ENCODE assay signal across 1 cellular context in genomic region chr18:28048612-28049011, GRCh38.
TF ChIP-seq lines count a peak whose summit lies in the region.

No MANE protein-coding gene starts in this region.

TF ChIP-seq in GM23338, 12 proteins besides CTCF, POLR2A, EP300 and RAD21 (continued from another document):
- TF ChIP-seq, protein P1, sequence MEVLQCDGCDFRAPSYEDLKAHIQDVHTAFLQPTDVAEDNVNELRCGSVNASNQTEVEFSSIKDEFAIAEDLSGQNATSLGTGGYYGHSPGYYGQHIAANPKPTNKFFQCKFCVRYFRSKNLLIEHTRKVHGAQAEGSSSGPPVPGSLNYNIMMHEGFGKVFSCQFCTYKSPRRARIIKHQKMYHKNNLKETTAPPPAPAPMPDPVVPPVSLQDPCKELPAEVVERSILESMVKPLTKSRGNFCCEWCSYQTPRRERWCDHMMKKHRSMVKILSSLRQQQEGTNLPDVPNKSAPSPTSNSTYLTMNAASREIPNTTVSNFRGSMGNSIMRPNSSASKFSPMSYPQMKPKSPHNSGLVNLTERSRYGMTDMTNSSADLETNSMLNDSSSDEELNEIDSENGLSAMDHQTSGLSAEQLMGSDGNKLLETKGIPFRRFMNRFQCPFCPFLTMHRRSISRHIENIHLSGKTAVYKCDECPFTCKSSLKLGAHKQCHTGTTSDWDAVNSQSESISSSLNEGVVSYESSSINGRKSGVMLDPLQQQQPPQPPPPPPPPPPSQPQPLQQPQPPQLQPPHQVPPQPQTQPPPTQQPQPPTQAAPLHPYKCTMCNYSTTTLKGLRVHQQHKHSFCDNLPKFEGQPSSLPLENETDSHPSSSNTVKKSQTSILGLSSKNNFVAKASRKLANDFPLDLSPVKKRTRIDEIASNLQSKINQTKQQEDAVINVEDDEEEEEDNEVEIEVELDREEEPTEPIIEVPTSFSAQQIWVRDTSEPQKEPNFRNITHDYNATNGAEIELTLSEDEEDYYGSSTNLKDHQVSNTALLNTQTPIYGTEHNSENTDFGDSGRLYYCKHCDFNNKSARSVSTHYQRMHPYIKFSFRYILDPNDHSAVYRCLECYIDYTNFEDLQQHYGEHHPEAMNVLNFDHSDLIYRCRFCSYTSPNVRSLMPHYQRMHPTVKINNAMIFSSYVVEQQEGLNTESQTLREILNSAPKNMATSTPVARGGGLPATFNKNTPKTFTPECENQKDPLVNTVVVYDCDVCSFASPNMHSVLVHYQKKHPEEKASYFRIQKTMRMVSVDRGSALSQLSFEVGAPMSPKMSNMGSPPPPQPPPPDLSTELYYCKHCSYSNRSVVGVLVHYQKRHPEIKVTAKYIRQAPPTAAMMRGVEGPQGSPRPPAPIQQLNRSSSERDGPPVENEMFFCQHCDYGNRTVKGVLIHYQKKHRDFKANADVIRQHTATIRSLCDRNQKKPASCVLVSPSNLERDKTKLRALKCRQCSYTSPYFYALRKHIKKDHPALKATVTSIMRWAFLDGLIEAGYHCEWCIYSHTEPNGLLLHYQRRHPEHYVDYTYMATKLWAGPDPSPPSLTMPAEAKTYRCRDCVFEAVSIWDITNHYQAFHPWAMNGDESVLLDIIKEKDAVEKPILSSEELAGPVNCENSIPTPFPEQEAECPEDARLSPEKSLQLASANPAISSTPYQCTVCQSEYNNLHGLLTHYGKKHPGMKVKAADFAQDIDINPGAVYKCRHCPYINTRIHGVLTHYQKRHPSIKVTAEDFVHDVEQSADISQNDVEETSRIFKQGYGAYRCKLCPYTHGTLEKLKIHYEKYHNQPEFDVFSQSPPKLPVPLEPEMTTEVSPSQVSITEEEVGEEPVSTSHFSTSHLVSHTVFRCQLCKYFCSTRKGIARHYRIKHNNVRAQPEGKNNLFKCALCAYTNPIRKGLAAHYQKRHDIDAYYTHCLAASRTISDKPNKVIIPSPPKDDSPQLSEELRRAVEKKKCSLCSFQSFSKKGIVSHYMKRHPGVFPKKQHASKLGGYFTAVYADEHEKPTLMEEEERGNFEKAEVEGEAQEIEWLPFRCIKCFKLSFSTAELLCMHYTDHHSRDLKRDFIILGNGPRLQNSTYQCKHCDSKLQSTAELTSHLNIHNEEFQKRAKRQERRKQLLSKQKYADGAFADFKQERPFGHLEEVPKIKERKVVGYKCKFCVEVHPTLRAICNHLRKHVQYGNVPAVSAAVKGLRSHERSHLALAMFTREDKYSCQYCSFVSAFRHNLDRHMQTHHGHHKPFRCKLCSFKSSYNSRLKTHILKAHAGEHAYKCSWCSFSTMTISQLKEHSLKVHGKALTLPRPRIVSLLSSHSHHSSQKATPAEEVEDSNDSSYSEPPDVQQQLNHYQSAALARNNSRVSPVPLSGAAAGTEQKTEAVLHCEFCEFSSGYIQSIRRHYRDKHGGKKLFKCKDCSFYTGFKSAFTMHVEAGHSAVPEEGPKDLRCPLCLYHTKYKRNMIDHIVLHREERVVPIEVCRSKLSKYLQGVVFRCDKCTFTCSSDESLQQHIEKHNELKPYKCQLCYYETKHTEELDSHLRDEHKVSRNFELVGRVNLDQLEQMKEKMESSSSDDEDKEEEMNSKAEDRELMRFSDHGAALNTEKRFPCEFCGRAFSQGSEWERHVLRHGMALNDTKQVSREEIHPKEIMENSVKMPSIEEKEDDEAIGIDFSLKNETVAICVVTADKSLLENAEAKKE (CRISPR knock-in tag; IDR thresholded peaks at IDR 0.05), result no peak
- no peak for TF ChIP-seq STAT1 (IDR thresholded peaks at IDR 0.05; ENCODE audit: unreplicated experiment)
- TF ChIP-seq EZH2phosphoT487 (IDR thresholded peaks at IDR 0.05; ENCODE audit: unreplicated experiment), result no peak
- no peak for TF ChIP-seq POLR2AphosphoS5 (IDR thresholded peaks at IDR 0.05; ENCODE audit: low read depth)
- no peak for TF ChIP-seq ZNF331 (CRISPR knock-in tag; IDR thresholded peaks at IDR 0.05; ENCODE audit: low read depth)
- TF ChIP-seq ZNF114 (CRISPR knock-in tag; IDR thresholded peaks at IDR 0.05), result no peak
- TF ChIP-seq JUNB (IDR thresholded peaks at IDR 0.05; ENCODE audit: unreplicated experiment), result no peak
TF ChIP-seq in GM23338: peak in this region for 0.
